In genomic region chr4:2789351-2789750, GRCh38 we compare ENCODE assay signal across 18 cellular contexts. TPM values are rescaled to one million over a fixed set of nuclear protein-coding genes. Genes with fewer than 3 reads are reported as not detected.
DNase-seq lines count a peak whose midpoint lies in the region; ATAC-seq lines count a peak whose summit lies in the region.
"Had no signal": no experiment of that assay in that cellular context is flagged by ENCODE, and none has a peak within 500 bp of the region (broad histone marks: within the 10 kb centered on the region; RNA-seq: fewer than 3 reads in every experiment).

No MANE protein-coding gene starts in this region.

- H3K27ac Mint-ChIP-seq in IgD-negative memory B cell, result peak overlapping the region; percentile 80 to 89 (median 87)
- peak overlapping the region; percentile 78 for H3K27ac Mint-ChIP-seq in dendritic cell treated with granulocyte-macrophage colony-stimulating factor and Interleukin-4, amounts not matched to agents 40 ng/mL and 50 ng/mL, for 4 days

- H3K9me3 Mint-ChIP-seq in IgD-negative memory B cell, result no peaks in the 10 kb centered on the region
- H3K9me3 Mint-ChIP-seq in dendritic cell treated with granulocyte-macrophage colony-stimulating factor and Interleukin-4, amounts not matched to agents 40 ng/mL and 50 ng/mL, for 4 days, result no peaks in the 10 kb centered on the region

- H3K4me3 Mint-ChIP-seq in IgD-negative memory B cell, result peak overlapping the region in 2 of 4 donors; percentile 48 to 73
- H3K4me3 Mint-ChIP-seq in dendritic cell treated with granulocyte-macrophage colony-stimulating factor and Interleukin-4, amounts not matched to agents 40 ng/mL and 50 ng/mL, for 4 days, result no peak overlapping the region
- H3K4me3 Mint-ChIP-seq: stimulated activated naive CD8-positive, alpha-beta T cell treated with anti-CD3 and anti-CD28 coated beads, Interleukin-15, amount 100 ng/mL, for 72 hours had no signal

- intact Hi-C loops in dendritic cell treated with granulocyte-macrophage colony-stimulating factor and Interleukin-4, amounts not matched to agents 40 ng/mL and 50 ng/mL, for 4 days (cut with micrococcal nuclease), result no loop called here
- intact Hi-C loops in sciatic nerve (cut with DNase I), result no loop called here

- H3K36me3 Mint-ChIP-seq in IgD-negative memory B cell, result no peaks in the 10 kb centered on the region
- H3K36me3 Mint-ChIP-seq in dendritic cell treated with granulocyte-macrophage colony-stimulating factor and Interleukin-4, amounts not matched to agents 40 ng/mL and 50 ng/mL, for 4 days (ENCODE audit: low read depth), result peaks cover 12% of the 10 kb centered on the region

- no peaks in the 10 kb centered on the region for H3K27me3 Mint-ChIP-seq in IgD-negative memory B cell
- H3K27me3 Mint-ChIP-seq in dendritic cell treated with granulocyte-macrophage colony-stimulating factor and Interleukin-4, amounts not matched to agents 40 ng/mL and 50 ng/mL, for 4 days, result no peaks in the 10 kb centered on the region
- H3K27me3 Mint-ChIP-seq: stimulated activated naive CD8-positive, alpha-beta T cell treated with anti-CD3 and anti-CD28 coated beads, Interleukin-15, amount 100 ng/mL, for 72 hours had no signal

- H3K4me1 Mint-ChIP-seq in IgD-negative memory B cell, result peaks cover 26 to 48% (median 28%) of the 10 kb centered on the region in 3 donors
- peaks cover 79% of the 10 kb centered on the region for H3K4me1 Mint-ChIP-seq in dendritic cell treated with granulocyte-macrophage colony-stimulating factor and Interleukin-4, amounts not matched to agents 40 ng/mL and 50 ng/mL, for 4 days (ENCODE audit: low read depth)

- ATAC-seq in sciatic nerve (no peak), GM19463 (IDR thresholded peaks at IDR 0.05; ENCODE audit: unreplicated experiment) (no peak)
- ATAC-seq: Panc1; SK-N-SH treated with all-trans-retinoic acid at 6 μM for 48 hours; stimulated activated naive CD8-positive, alpha-beta T cell treated with anti-CD3 and anti-CD28 coated beads, Interleukin-15, amount 100 ng/mL, for 72 hours had no signal

- DNase-seq in activated CD8-positive, alpha-beta memory T cell treated with anti-CD3 and anti-CD28 coated beads for 24 hours, result peak; percentile 54
- no peak for DNase-seq in activated CD8-positive, alpha-beta memory T cell treated with anti-CD3 and anti-CD28 coated beads, Interleukin-2, amount 50 U/mL, for 4 hours
- DNase-seq in sciatic nerve (ENCODE audit: low spot score), result peak; percentile 50
- DNase-seq in retina, result no peak
- no peak for DNase-seq in COLO668 (lab: John Stamatoyannopoulos, UW; ENCODE audit: unreplicated experiment)
- DNase-seq: activated T-cell treated with anti-CD3 and anti-CD28 coated beads for 4 hours; central memory CD4-positive, alpha-beta T cell; GOT3; NCI-H1105; NCI-H82; uterus; WERI-Rb-1 had no signal

RNA-seq across cellular contexts. Expression of gene SH3BP2, which starts 3.5 kb away (rescaled TPM):
- 22.7 TPM for polyA plus RNA-seq in IgD-negative memory B cell
- 82.7 TPM for total RNA-seq in sciatic nerve

RNA-seq across cellular contexts. Expression of gene TNIP2, which starts 33.2 kb away (rescaled TPM):
- polyA plus RNA-seq in IgD-negative memory B cell, result 54.5 TPM
- total RNA-seq in sciatic nerve, result 34.9 TPM

RNA-seq across cellular contexts. Expression of gene ADD1, which starts 54.3 kb away (rescaled TPM):
- 300 TPM for polyA plus RNA-seq in IgD-negative memory B cell
- 429 TPM for total RNA-seq in sciatic nerve

Comparison
In these comparisons a context has a peak if more than half of its experiments do, and no peak if none do; other contexts are left out.
1. DNase-seq: peak in activated CD8-positive, alpha-beta memory T cell treated with anti-CD3 and anti-CD28 coated beads for 24 hours (single experiment) and sciatic nerve (single experiment); none in activated CD8-positive, alpha-beta memory T cell treated with anti-CD3 and anti-CD28 coated beads, Interleukin-2, amount 50 U/mL, for 4 hours (single experiment), retina (single experiment) and COLO668 (single experiment).